8 cellular contexts compared by ENCODE assay signal in genomic region chr4:2842667-2843022, GRCh38. TPM values are rescaled to one million over a fixed set of nuclear protein-coding genes. Genes with fewer than 3 reads are reported as not detected.
DNase-seq lines count a peak whose midpoint lies in the region; ATAC-seq and TF ChIP-seq lines count a peak whose summit lies in the region.

No MANE protein-coding gene starts in this region.

- no peak for ATAC-seq in HG02678 (IDR thresholded peaks at IDR 0.05; ENCODE audit: unreplicated experiment)

- TF ChIP-seq POLR2A in esophagus squamous epithelium (IDR thresholded peaks at IDR 0.05) (no peak), prostate gland (IDR thresholded peaks at IDR 0.05) (no peak)

- DNase-seq in G401 (ENCODE audit: low spot score) (peak; percentile 44), PC-9 (no peak), esophagus squamous epithelium (lab: John Stamatoyannopoulos, UW) (no peak), prostate gland (ENCODE audit: low spot score) (no peak), SW480 (ENCODE audit: low spot score) (no peak), RPMI8226 (no peak), GM19240 (ENCODE audit: insufficient read length, low spot score) (no peak)

- TF ChIP-seq CTCF in PC-9 (conservative IDR thresholded peaks at IDR 0.05): no peak
- no peak for TF ChIP-seq CTCF in esophagus squamous epithelium (IDR thresholded peaks at IDR 0.05)
- TF ChIP-seq CTCF in prostate gland (IDR thresholded peaks at IDR 0.05): no peak

- POLR2A ChIA-PET in PC-9 (lab: Charles Lee; ENCODE audit: unreplicated experiment): no interaction called here

- H3K9me3 ChIP-seq in PC-9 (ENCODE audit: insufficient read depth, low read depth) (no peaks in the 10 kb centered on the region), esophagus squamous epithelium (no peaks in the 10 kb centered on the region), prostate gland (no peaks in the 10 kb centered on the region)

- BruUV-seq in PC-9 (replicated peaks; lab: Mats Ljungman, UMichigan): no TSS peak

- 22 to 37% methylated on average over 5 of the region's 5 CpGs for WGBS in esophagus squamous epithelium, 2 donors
- 29% methylated on average over 5 of the region's 5 CpGs for WGBS in prostate gland

- in situ Hi-C loops in G401 (cut with HindIII; ENCODE audit: low sequenced_read_pairs): loop anchor here (5.0 kb wide), 1 partner anchor 95 kb away; no protein-coding TSS in a partner anchor

- no peak overlapping the region; the same call in 1 of the 2 replicates for H2AFZ ChIP-seq in PC-9

- H3K27me3 ChIP-seq in PC-9 (ENCODE audit: insufficient read depth, low read depth) (no peaks in the 10 kb centered on the region), esophagus squamous epithelium (no peaks in the 10 kb centered on the region), prostate gland (replicated peaks; ENCODE audit: insufficient read depth) (no peaks in the 10 kb centered on the region)

- H3K36me3 ChIP-seq in PC-9 (ENCODE audit: low read depth) (no peaks in the 10 kb centered on the region), esophagus squamous epithelium (no peaks in the 10 kb centered on the region), prostate gland (no peaks in the 10 kb centered on the region)

- H3K4me3 ChIP-seq in PC-9 (peak overlapping the region; percentile 77), esophagus squamous epithelium (peak overlapping the region; percentile 64 to 85 (median 76)), prostate gland (peak overlapping the region; percentile 69 to 96)

- H4K20me1 ChIP-seq in PC-9 (ENCODE audit: insufficient read depth): no peaks in the 10 kb centered on the region

- H3K79me2 ChIP-seq in PC-9 (ENCODE audit: low read depth): peaks cover 34% of the 10 kb centered on the region

- H3K9me2 ChIP-seq in PC-9 (ENCODE audit: insufficient read depth): no peaks in the 10 kb centered on the region

- intact Hi-C loops in PC-9 (cut with micrococcal nuclease; ENCODE audit: unreplicated experiment): loop anchor here (5.0 kb wide), 1 partner anchor 80 kb away; no protein-coding TSS in a partner anchor
- intact Hi-C loops in esophagus squamous epithelium (cut with DNase I): no loop called here
- intact Hi-C loops in prostate gland (cut with DNase I): loop anchor here (5.0 kb wide), 1 partner anchor 90 kb away; no protein-coding TSS in a partner anchor

- H3K27ac ChIP-seq in PC-9: no peak overlapping the region
- peak overlapping the region; percentile 94 to 95 (median 94) for H3K27ac ChIP-seq in esophagus squamous epithelium
- peak overlapping the region; percentile 92 to 95 for H3K27ac ChIP-seq in prostate gland

- CTCF ChIA-PET in PC-9 (lab: Charles Lee): interaction anchor here (0.6 kb wide), 1 partner anchor 41 kb away, joined by 13 read pairs; no protein-coding TSS in a partner anchor

- H3F3A ChIP-seq in PC-9 (ENCODE audit: insufficient read depth, low read depth): 0 out of 2 replicates have a peak, but pooled peaks cover 6% of the 10 kb centered on the region

- H3K4me1 ChIP-seq in PC-9 (replicated peaks; ENCODE audit: insufficient read depth) (peaks cover 9% of the 10 kb centered on the region; the same call in 1 of the 2 replicates), esophagus squamous epithelium (peaks cover 11 to 54% (median 15%) of the 10 kb centered on the region in 3 donors), prostate gland (replicated peaks) (peaks cover 2% of the 10 kb centered on the region)

- peak overlapping the region; percentile 95 for H3K4me2 ChIP-seq in PC-9

RNA-seq across cellular contexts. Expression of gene ADD1, which starts 1.0 kb away (rescaled TPM):
- 82.3 and 121 TPM in 2 replicates for total RNA-seq in G401 (2014; rRNA removed; shearing (Covaris generic))
- total RNA-seq in PC-9 (2021) (178 and 181 TPM in 2 replicates), esophagus squamous epithelium (100 to 1,000 TPM in 2 of 4 donors, 10 to 100 TPM in 2; 81.7 to 144 (median 103) TPM), prostate gland (100 to 1,000 TPM; 164 to 321 TPM)

RNA-seq across cellular contexts. Expression of gene SH3BP2, which starts 49.8 kb away (rescaled TPM):
- 9.0 TPM in 2 replicates for total RNA-seq in G401 (2014; rRNA removed; shearing (Covaris generic))
- total RNA-seq in PC-9 (2021): 40.4 and 54.0 TPM in 2 replicates
- total RNA-seq in esophagus squamous epithelium: 10 to 100 TPM; 13.5 to 36.8 (median 34.0) TPM
- 10 to 100 TPM; 24.3 to 41.3 TPM for total RNA-seq in prostate gland
